16 cellular contexts compared by ENCODE assay signal in the genomic region with DNA sequence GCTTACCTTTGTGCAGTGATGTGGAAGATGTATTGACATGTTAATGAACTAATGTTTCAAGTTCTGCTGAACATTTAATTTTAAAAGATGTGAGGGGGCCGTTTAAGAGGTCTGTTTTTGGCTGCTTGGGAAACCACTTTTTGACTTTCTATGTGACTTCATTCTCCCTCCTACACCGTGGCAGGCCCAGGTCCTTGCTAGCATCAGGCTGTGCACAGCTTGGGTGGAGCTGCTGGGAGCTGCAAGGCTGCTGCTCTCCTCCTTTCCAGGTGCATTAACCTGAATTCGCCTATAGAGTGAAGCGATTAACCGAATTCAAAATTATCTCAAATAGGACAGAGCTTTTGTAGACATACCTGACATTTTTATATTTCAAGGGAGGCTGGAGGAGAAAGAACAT.
DNase-seq lines count a peak whose midpoint lies in the region; ATAC-seq lines count a peak whose summit lies in the region.
"Had no signal": no experiment of that assay in that cellular context is flagged by ENCODE, and none has a peak within 500 bp of the region (broad histone marks: within the 10 kb centered on the region; RNA-seq: fewer than 3 reads in every experiment).

No MANE protein-coding gene starts in this region.

- no peaks in the 10 kb centered on the region for H3K27me3 ChIP-seq in neuronal stem cell (ENCODE audit: control insufficient read depth in 3 of 3, insufficient read depth in 3 of 3, low read depth in 1 of 3, low read length in 3 of 3)
- H3K27me3 ChIP-seq: BLaER1 treated with 17β-estradiol and CSF1 and Interleukin-3, amounts not matched to agents 10 nM and 100 nM had no signal

- no peak overlapping the region for H3K4me2 ChIP-seq in neuronal stem cell (ENCODE audit: insufficient read depth, low read length, poor library complexity, severe bottlenecking)
- H3K4me2 ChIP-seq: A549; BLaER1 treated with 17β-estradiol and CSF1 and Interleukin-3, amounts not matched to agents 10 nM and 100 nM had no signal

- no peak overlapping the region for H2BK15ac ChIP-seq in neuronal stem cell (ENCODE audit: low read length)

- peak overlapping the region; percentile 57 for H3K18ac ChIP-seq in neuronal stem cell (ENCODE audit: low read length)

- no peak overlapping the region for H2BK12ac ChIP-seq in neuronal stem cell (ENCODE audit: low read length)

- H4K8ac ChIP-seq in neuronal stem cell (ENCODE audit: low read depth, low read length) = no peak overlapping the region

- H3K27ac ChIP-seq in caudate nucleus (ENCODE audit: low read depth, low read length) = peak overlapping the region; percentile 36
- H3K27ac ChIP-seq in neuronal stem cell (replicated peaks; ENCODE audit: low read length) = no peak overlapping the region
- H3K27ac ChIP-seq: 22Rv1; A549; BLaER1 treated with 17β-estradiol and CSF1 and Interleukin-3, amounts not matched to agents 10 nM and 100 nM; C4-2B had no signal

- no peak overlapping the region for H3K23ac ChIP-seq in neuronal stem cell (ENCODE audit: low read depth, low read length, poor library complexity)

- no peak overlapping the region for H3K9ac ChIP-seq in neuronal stem cell (ENCODE audit: low read depth, low read length, poor library complexity)
- H3K9ac ChIP-seq: BLaER1 treated with 17β-estradiol and CSF1 and Interleukin-3, amounts not matched to agents 10 nM and 100 nM had no signal

- no peak overlapping the region for H3K4ac ChIP-seq in neuronal stem cell (ENCODE audit: low read length)

- no peaks in the 10 kb centered on the region for H3K79me1 ChIP-seq in neuronal stem cell (ENCODE audit: low read depth, low read length)

- no peak overlapping the region for H3K4me3 ChIP-seq in neuronal stem cell (ENCODE audit: low read length in 2 of 2)
- H3K4me3 ChIP-seq: A549; BLaER1 treated with 17β-estradiol and CSF1 and Interleukin-3, amounts not matched to agents 10 nM and 100 nM had no signal

- H4K91ac ChIP-seq in neuronal stem cell (ENCODE audit: low read depth, low read length, poor library complexity) = no peak overlapping the region

- H2BK120ac ChIP-seq in neuronal stem cell (ENCODE audit: low read depth, low read length) = no peak overlapping the region

- H2AK5ac ChIP-seq in neuronal stem cell (ENCODE audit: low read depth, low read length) = no peak overlapping the region

- no peak overlapping the region for H2AFZ ChIP-seq in neuronal stem cell (ENCODE audit: low read length)

- WGBS in neuronal stem cell (ENCODE audit: extremely low coverage in 2 of 2, insufficient read length in 2 of 2, insufficient replicate concordance in 1 of 2), 2 donors = no CpG with 5 or more reads among the region's 5 CpGs

- ATAC-seq in HG02763 (IDR thresholded peaks at IDR 0.05; ENCODE audit: unreplicated experiment) (no peak), HG03175 (IDR thresholded peaks at IDR 0.05; ENCODE audit: unreplicated experiment) (no peak)
- ATAC-seq: A549; CD8-positive, alpha-beta T cell had no signal

- no peaks in the 10 kb centered on the region for H3K4me1 ChIP-seq in neuronal stem cell (ENCODE audit: control insufficient read depth in 2 of 2, insufficient read depth in 1 of 2, low read depth in 1 of 2, low read length in 2 of 2)
- H3K4me1 ChIP-seq: A549, Caco-2 had no signal

- H3K9me3 ChIP-seq in neuronal stem cell (replicated peaks in 1 of 2; ENCODE audit: control insufficient read depth in 2 of 2, insufficient read depth in 1 of 2, low read depth in 1 of 2, low read length in 2 of 2) = no peaks in the 10 kb centered on the region
- H3K9me3 ChIP-seq: A549; BLaER1 treated with 17β-estradiol and CSF1 and Interleukin-3, amounts not matched to agents 10 nM and 100 nM; Caco-2 had no signal

- DNase-seq in caudate nucleus (lab: John Stamatoyannopoulos, UW) (peak in 47 of 61 donors; percentile 4 to 94 (median 49)), neuronal stem cell (ENCODE audit: low spot score) (no peak), putamen (ENCODE audit: low spot score) (peak; percentile 87)
- DNase-seq: AML-193; Caco-2; Calu3; CD4-positive, alpha-beta T cell; CD8-positive, alpha-beta T cell; DMS79 treated with DMSO at 0.1 percent for 48 hours; GF-D8 had no signal

- H3K36me3 ChIP-seq in neuronal stem cell (replicated peaks in 1 of 2; ENCODE audit: control insufficient read depth in 2 of 2, insufficient read depth in 2 of 2, low read length in 2 of 2) = no peaks in the 10 kb centered on the region
- H3K36me3 ChIP-seq: BLaER1 treated with 17β-estradiol and CSF1 and Interleukin-3, amounts not matched to agents 10 nM and 100 nM had no signal

- no peak overlapping the region for H3K14ac ChIP-seq in neuronal stem cell (ENCODE audit: low read length)

- H2BK5ac ChIP-seq in neuronal stem cell (ENCODE audit: low read length) = no peak overlapping the region
